Comparison of ENCODE assay signal across 22 cellular contexts in genomic region chrX:3520987-3521875, GRCh38.
DNase-seq lines count a peak whose midpoint lies in the region; ATAC-seq and TF ChIP-seq lines count a peak whose summit lies in the region.
"Had no signal": no experiment of that assay in that cellular context is flagged by ENCODE, and none has a peak within 500 bp of the region (broad histone marks: within the 10 kb centered on the region; RNA-seq: fewer than 3 reads in every experiment).

No MANE protein-coding gene starts in this region.

- CTCF ChIA-PET in activated CD4-positive, alpha-beta T cell treated with anti-CD3 and anti-CD28 coated beads, Interleukin-2, amount 10 ng/mL, durations not matched to agents 7 days and 5 days (lab: Charles Lee), result no interaction called here

- H2AFZ ChIP-seq in GM23248 (no peak overlapping the region), smooth muscle cell (ENCODE audit: low read depth) (no peak overlapping the region)

- no peaks in the 10 kb centered on the region for H3K9me2 ChIP-seq in GM23248 (ENCODE audit: insufficient read depth)

- H3K36me3 Mint-ChIP-seq in activated CD4-positive, alpha-beta T cell treated with anti-CD3 and anti-CD28 coated beads, Interleukin-2, amount 10 ng/mL, durations not matched to agents 7 days and 5 days (ENCODE audit: low read depth), result no peaks in the 10 kb centered on the region
- H3K36me3 Mint-ChIP-seq: activated naive CD4-positive, alpha-beta T cell treated with anti-CD3 and anti-CD28 coated beads, Interleukin-2, amount 50 U/mL, for 24 hours; naive B cell had no signal

- H3K4me1 Mint-ChIP-seq in activated CD4-positive, alpha-beta T cell treated with anti-CD3 and anti-CD28 coated beads, Interleukin-2, amount 10 ng/mL, durations not matched to agents 7 days and 5 days, result no peaks in the 10 kb centered on the region
- H3K4me1 Mint-ChIP-seq: activated naive CD4-positive, alpha-beta T cell treated with anti-CD3 and anti-CD28 coated beads, Interleukin-2, amount 50 U/mL, for 24 hours; B cell; endodermal cell; naive B cell had no signal

- H3K27me3 ChIP-seq in GM23248 (replicated peaks; ENCODE audit: insufficient read depth), result no peaks in the 10 kb centered on the region
- H3K27me3 ChIP-seq in brain microvascular endothelial cell (replicated peaks), result no peaks in the 10 kb centered on the region
- H3K27me3 ChIP-seq in left lung, result peaks cover 0 to 3% of the 10 kb centered on the region in 2 donors
- H3K27me3 ChIP-seq in smooth muscle cell (ENCODE audit: low read depth), result no peaks in the 10 kb centered on the region
- H3K27me3 ChIP-seq in sigmoid colon, result no peaks in the 10 kb centered on the region
- H3K27me3 ChIP-seq: colonic mucosa, pancreas, right lobe of liver had no signal

- H3K79me2 ChIP-seq in GM23248 (ENCODE audit: insufficient read depth) (no peaks in the 10 kb centered on the region), smooth muscle cell (ENCODE audit: low read depth) (no peaks in the 10 kb centered on the region)

- peak overlapping the region; percentile 85 for H3K9ac ChIP-seq in GM23248
- H3K9ac ChIP-seq in smooth muscle cell (ENCODE audit: low read depth), result peak overlapping the region; percentile 65

- H3K27ac ChIP-seq in GM23248 (peak overlapping the region; percentile 99), brain microvascular endothelial cell (peak overlapping the region; percentile 38), left lung (peak overlapping the region in 1 of 2 donors; percentile 6), smooth muscle cell (ENCODE audit: low read depth) (peak overlapping the region; percentile 99), sigmoid colon (no peak overlapping the region)
- H3K27ac ChIP-seq: colonic mucosa, pancreas, right lobe of liver had no signal

- no peaks in the 10 kb centered on the region for H3K9me3 ChIP-seq in GM23248 (ENCODE audit: low read depth)
- no peaks in the 10 kb centered on the region for H3K9me3 ChIP-seq in left lung
- no peaks in the 10 kb centered on the region for H3K9me3 ChIP-seq in smooth muscle cell (replicated peaks; ENCODE audit: low read depth)
- H3K9me3 ChIP-seq in sigmoid colon, result no peaks in the 10 kb centered on the region
- H3K9me3 ChIP-seq: colonic mucosa, pancreas, right lobe of liver had no signal

- H3F3A ChIP-seq in GM23248 (ENCODE audit: insufficient read depth) (peaks cover 62% of the 10 kb centered on the region), smooth muscle cell (ENCODE audit: low read depth) (peaks cover 10% of the 10 kb centered on the region)

- in situ Hi-C loops in GM23248 (cut with MboI) (no loop called here), brain microvascular endothelial cell (cut with HindIII; ENCODE audit: low pct_ligation_motif_present, low sequenced_read_pairs) (no loop called here)

- TF ChIP-seq CTCF in brain microvascular endothelial cell (IDR thresholded peaks at IDR 0.05; ENCODE audit: low read depth, low read length, missing control alignments), result no peak
- TF ChIP-seq CTCF in left lung (IDR thresholded peaks at IDR 0.05), result no peak
- TF ChIP-seq CTCF in smooth muscle cell (IDR thresholded peaks at IDR 0.05; ENCODE audit: borderline replicate concordance, insufficient read depth, poor library complexity, severe bottlenecking), result no peak
- TF ChIP-seq CTCF in sigmoid colon (IDR thresholded peaks at IDR 0.05), result no peak

- TF ChIP-seq POLR2A in sigmoid colon (IDR thresholded peaks at IDR 0.05), result no peak

- intact Hi-C loops in left lung (cut with DNase I) (no loop called here), left colon (cut with DNase I, micrococcal nuclease) (no loop called here), sigmoid colon (cut with DNase I) (no loop called here)

- DNase-seq in GM23248 (peak; percentile 45), brain microvascular endothelial cell (no peak), left lung (no peak), smooth muscle cell (lab: John Stamatoyannopoulos, UW; ENCODE audit: unreplicated experiment) (no peak), NOMO-1 treated with DMSO at 0.1 percent for 48 hours (lab: John Stamatoyannopoulos, UW; ENCODE audit: unreplicated experiment) (no peak), left colon (no peak), sigmoid colon (no peak)
- DNase-seq in activated CD4-positive, alpha-beta T cell treated with anti-CD3 and anti-CD28 coated beads, Interleukin-2, amount 10 ng/mL, durations not matched to agents 7 days and 5 days, result no peak
- DNase-seq: activated CD4-positive, alpha-beta T cell treated with anti-CD3 and anti-CD28 coated beads for 1 hour; colonic mucosa; DMS79; endodermal cell; H7; Kasumi-1; naive B cell; NCI-H1092 treated with DMSO at 0.1 percent for 48 hours; NCI-H2029 treated with DMSO at 0.1 percent for 48 hours; pancreas; right lobe of liver; stimulated activated naive CD4-positive, alpha-beta T cell treated with Interleukin-2 at 50 U/mL for 16 hours had no signal

- H3K27ac Mint-ChIP-seq in activated CD4-positive, alpha-beta T cell treated with anti-CD3 and anti-CD28 coated beads, Interleukin-2, amount 10 ng/mL, durations not matched to agents 7 days and 5 days, result no peak overlapping the region
- H3K27ac Mint-ChIP-seq: activated naive CD4-positive, alpha-beta T cell treated with anti-CD3 and anti-CD28 coated beads, Interleukin-2, amount 50 U/mL, for 24 hours; B cell; endodermal cell had no signal

- ATAC-seq in left lung (peak; percentile 70), left colon (no peak)
- ATAC-seq: pancreas, right lobe of liver had no signal

- H3K4me2 ChIP-seq in GM23248 (ENCODE audit: unreplicated experiment), result peak overlapping the region; percentile 74
- peak overlapping the region; percentile 50 for H3K4me2 ChIP-seq in smooth muscle cell

- H3K36me3 ChIP-seq in GM23248 (ENCODE audit: low read depth) (no peaks in the 10 kb centered on the region), brain microvascular endothelial cell (replicated peaks) (no peaks in the 10 kb centered on the region), left lung (no peaks in the 10 kb centered on the region), smooth muscle cell (ENCODE audit: low read depth) (no peaks in the 10 kb centered on the region), sigmoid colon (no peaks in the 10 kb centered on the region)
- H3K36me3 ChIP-seq: colonic mucosa, pancreas, right lobe of liver had no signal

- H3K4me3 ChIP-seq in GM23248 (no peak overlapping the region), brain microvascular endothelial cell (ENCODE audit: low read depth, low read length) (no peak overlapping the region), left lung (no peak overlapping the region), smooth muscle cell (no peak overlapping the region), sigmoid colon (no peak overlapping the region)
- H3K4me3 ChIP-seq: colonic mucosa, pancreas, right lobe of liver had no signal

- H4K20me1 ChIP-seq in GM23248 (ENCODE audit: insufficient read depth) (no peaks in the 10 kb centered on the region), smooth muscle cell (ENCODE audit: low read depth) (no peaks in the 10 kb centered on the region)

- H3K4me1 ChIP-seq in GM23248 (ENCODE audit: insufficient read depth) (peaks cover 69% of the 10 kb centered on the region), left lung (no peaks in the 10 kb centered on the region), smooth muscle cell (ENCODE audit: low read depth) (peaks cover 5% of the 10 kb centered on the region), sigmoid colon (no peaks in the 10 kb centered on the region)
- H3K4me1 ChIP-seq: colonic mucosa, pancreas, right lobe of liver had no signal

- no peaks in the 10 kb centered on the region for H3K27me3 Mint-ChIP-seq in activated CD4-positive, alpha-beta T cell treated with anti-CD3 and anti-CD28 coated beads, Interleukin-2, amount 10 ng/mL, durations not matched to agents 7 days and 5 days
- H3K27me3 Mint-ChIP-seq: activated naive CD4-positive, alpha-beta T cell treated with anti-CD3 and anti-CD28 coated beads, Interleukin-2, amount 50 U/mL, for 24 hours; B cell; naive B cell had no signal

- WGBS in GM23248 (ENCODE audit: low coverage in 1 of 2, low lambda C conversion rate in 2 of 2, missing lambda C conversion rate in 2 of 2), 2 experiments, result 2 to 5% methylated on average over 4 to 6 of the region's 6 CpGs
- 24% methylated on average over 6 of the region's 6 CpGs for WGBS in smooth muscle cell (ENCODE audit: low lambda C conversion rate)
- WGBS in sigmoid colon, 2 donors, result 23 to 51% methylated on average over 6 of the region's 6 CpGs

- H3K4me3 Mint-ChIP-seq in activated CD4-positive, alpha-beta T cell treated with anti-CD3 and anti-CD28 coated beads, Interleukin-2, amount 10 ng/mL, durations not matched to agents 7 days and 5 days, result no peak overlapping the region
- H3K4me3 Mint-ChIP-seq: activated naive CD4-positive, alpha-beta T cell treated with anti-CD3 and anti-CD28 coated beads, Interleukin-2, amount 50 U/mL, for 24 hours; B cell; endodermal cell; naive B cell had no signal

- H3K9me3 Mint-ChIP-seq in activated CD4-positive, alpha-beta T cell treated with anti-CD3 and anti-CD28 coated beads, Interleukin-2, amount 10 ng/mL, durations not matched to agents 7 days and 5 days, result peaks cover 2% of the 10 kb centered on the region
- H3K9me3 Mint-ChIP-seq: activated naive CD4-positive, alpha-beta T cell treated with anti-CD3 and anti-CD28 coated beads, Interleukin-2, amount 50 U/mL, for 24 hours; endodermal cell had no signal

- no peak for TF ChIP-seq EP300 in sigmoid colon (IDR thresholded peaks at IDR 0.05)

- POLR2A ChIA-PET in activated CD4-positive, alpha-beta T cell treated with anti-CD3 and anti-CD28 coated beads, Interleukin-2, amount 10 ng/mL, durations not matched to agents 7 days and 5 days (lab: Charles Lee), result no interaction called here

Comparison
In these comparisons a context has a peak if more than half of its experiments do, and no peak if none do; other contexts are left out.
1. H3K27ac ChIP-seq: peak in GM23248 (single experiment), brain microvascular endothelial cell (single experiment) and smooth muscle cell (single experiment); none in sigmoid colon (0 of 4).